Comparison of ENCODE assay signal across 8 cellular contexts in the genomic region with DNA sequence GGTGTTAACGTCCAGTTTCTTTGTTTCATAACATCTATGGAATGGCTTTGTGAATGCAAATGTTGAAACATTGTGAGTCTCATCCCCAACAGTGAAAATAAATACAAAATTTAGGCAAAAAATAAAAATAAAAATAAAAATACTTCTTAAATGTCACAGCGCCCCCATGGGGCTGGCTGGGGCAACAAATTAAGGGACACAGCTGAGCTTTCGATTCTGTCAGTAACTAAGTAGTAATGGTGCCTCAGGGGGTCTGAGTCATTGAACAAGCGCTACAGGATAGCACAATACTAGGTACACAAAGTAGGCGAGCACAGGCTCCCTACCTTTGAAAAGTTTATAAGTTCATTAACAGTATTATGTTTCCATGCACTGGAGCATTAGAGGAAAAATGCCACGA.
A peak's percentile ranks its signal among the peaks of the same experiment; 100 is the strongest.
DNase-seq lines count a peak whose midpoint lies in the region; ATAC-seq and TF ChIP-seq lines count a peak whose summit lies in the region.
"Had no signal": no experiment of that assay in that cellular context is flagged by ENCODE, and none has a peak within 500 bp of the region (broad histone marks: within the 10 kb centered on the region; RNA-seq: fewer than 3 reads in every experiment).

No MANE protein-coding gene starts in this region.

- H3K9me3 ChIP-seq in smooth muscle cell (replicated peaks; ENCODE audit: low read depth), result no peaks in the 10 kb centered on the region

- no peaks in the 10 kb centered on the region for H4K20me1 ChIP-seq in smooth muscle cell (ENCODE audit: low read depth)

- H3K27me3 ChIP-seq in smooth muscle cell (ENCODE audit: low read depth), result no peaks in the 10 kb centered on the region

- no peak overlapping the region for H3K4me3 ChIP-seq in GM12875 (ENCODE audit: low read depth, low read length)
- no peak overlapping the region for H3K4me3 ChIP-seq in fibroblast of pulmonary artery (replicated peaks; ENCODE audit: low read depth, low read length)
- no peak overlapping the region for H3K4me3 ChIP-seq in smooth muscle cell

- 36% methylated on average over 6 of the region's 6 CpGs for WGBS in smooth muscle cell (ENCODE audit: low lambda C conversion rate)

- H3K79me2 ChIP-seq in smooth muscle cell (ENCODE audit: low read depth), result no peaks in the 10 kb centered on the region

- peak overlapping the region; percentile 33 for H3K27ac ChIP-seq in smooth muscle cell (ENCODE audit: low read depth)

- peaks cover 12% of the 10 kb centered on the region for H3K4me1 ChIP-seq in smooth muscle cell (ENCODE audit: low read depth)

- no peak overlapping the region for H3K9ac ChIP-seq in smooth muscle cell (ENCODE audit: low read depth)

- H2AFZ ChIP-seq in smooth muscle cell (ENCODE audit: low read depth), result no peak overlapping the region

- no peak for ATAC-seq in HG03432 (IDR thresholded peaks at IDR 0.05; ENCODE audit: unreplicated experiment)

- DNase-seq in RKO (ENCODE audit: low spot score), result peak; percentile 23
- peak; percentile 59 for DNase-seq in fibroblast of pulmonary artery (ENCODE audit: low read depth)
- no peak for DNase-seq in smooth muscle cell (lab: John Stamatoyannopoulos, UW; ENCODE audit: unreplicated experiment)
- DNase-seq in NCI-H2107 (lab: John Stamatoyannopoulos, UW), result no peak
- no peak for DNase-seq in HUDEP-2 (lab: John Stamatoyannopoulos, UW; ENCODE audit: unreplicated experiment in 76 of 76)
- DNase-seq: activated CD8-positive, alpha-beta memory T cell treated with anti-CD3 and anti-CD28 coated beads, Interleukin-2, amount 50 U/mL, for 48 hours had no signal

- no peaks in the 10 kb centered on the region for H3K36me3 ChIP-seq in smooth muscle cell (ENCODE audit: low read depth)

- no peak overlapping the region for H3K4me2 ChIP-seq in smooth muscle cell

- H3F3A ChIP-seq in smooth muscle cell (ENCODE audit: low read depth), result no peaks in the 10 kb centered on the region

- TF ChIP-seq CTCF in GM12875 (IDR thresholded peaks at IDR 0.05; ENCODE audit: borderline replicate concordance, insufficient read depth, low read depth, low read length) (peak; percentile 28; the same call in 1 of the 2 replicates), fibroblast of pulmonary artery (IDR thresholded peaks at IDR 0.05; ENCODE audit: low read length, missing control alignments) (peak; percentile 66), smooth muscle cell (IDR thresholded peaks at IDR 0.05; ENCODE audit: borderline replicate concordance, insufficient read depth, poor library complexity, severe bottlenecking) (peak; percentile 79)

Comparison
In these comparisons a context has a peak if more than half of its experiments do, and no peak if none do; other contexts are left out.
1. CTCF ChIP-seq: peak in every context shown above with its lines; median percentile 79 in smooth muscle cell; 66 in fibroblast of pulmonary artery; 28 in GM12875.
2. DNase-seq: peak in RKO (single experiment) and fibroblast of pulmonary artery (single experiment); none in smooth muscle cell (single experiment), NCI-H2107 (single experiment) and HUDEP-2 (0 of 76).